Comparison of ENCODE assay signal across 16 cellular contexts in genomic region chr6:106963544-106963943, GRCh38.
DNase-seq lines count a peak whose midpoint lies in the region; ATAC-seq lines count a peak whose summit lies in the region.
"Had no signal": no experiment of that assay in that cellular context is flagged by ENCODE, and none has a peak within 500 bp of the region (broad histone marks: within the 10 kb centered on the region; RNA-seq: fewer than 3 reads in every experiment).

No MANE protein-coding gene starts in this region.

- ATAC-seq in HG03342 (IDR thresholded peaks at IDR 0.05; ENCODE audit: unreplicated experiment) = no peak
- no peak for ATAC-seq in GM19328 (IDR thresholded peaks at IDR 0.05; ENCODE audit: unreplicated experiment)

- peak; percentile 68 for DNase-seq in DMS53 (lab: John Stamatoyannopoulos, UW)
- DNase-seq in HK-2 (ENCODE audit: unreplicated experiment) = peak; percentile 21
- DNase-seq in NCI-H774 (lab: John Stamatoyannopoulos, UW) = peak; percentile 70
- peak; percentile 82 for DNase-seq in kidney tubule cell (ENCODE audit: low spot score)
- DNase-seq in NK-92 treated with Interleukin-12 subunit alpha and Interleukin-12 subunit beta, amount 100 ng/mL, for 24 hours (lab: John Stamatoyannopoulos, UW) = no peak
- DNase-seq: ACHN; CD4-positive, alpha-beta memory T cell; EL; KG1; NCI-H1048; NCI-H1694; NCI-H526 treated with DMSO at 0.1 percent for 48 hours; RPMI8226; SW 1271 had no signal
